In the genomic region with DNA sequence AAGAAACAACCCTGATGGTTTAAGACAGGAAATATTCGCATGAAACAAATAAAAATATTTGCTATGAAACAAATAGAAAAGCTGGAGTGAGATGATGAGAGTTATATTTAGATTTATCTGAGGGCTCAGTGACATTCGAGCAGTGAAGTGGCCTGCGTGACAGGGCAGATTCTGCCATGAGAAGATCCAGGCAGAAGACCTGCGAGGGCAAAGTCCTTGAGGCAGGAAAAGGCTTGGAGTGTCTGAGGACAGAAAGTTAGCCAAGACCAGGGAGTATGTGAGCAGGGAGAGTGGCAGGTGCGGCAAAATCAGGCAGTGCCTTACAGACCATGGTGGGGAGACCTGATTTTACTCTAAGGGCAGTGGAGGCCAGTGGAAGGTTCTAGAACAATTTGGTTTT, we compare ENCODE assay signal across 18 cellular contexts.
DNase-seq lines count a peak whose midpoint lies in the region; ATAC-seq and TF ChIP-seq lines count a peak whose summit lies in the region.
"Had no signal": no experiment of that assay in that cellular context is flagged by ENCODE, and none has a peak within 500 bp of the region (broad histone marks: within the 10 kb centered on the region; RNA-seq: fewer than 3 reads in every experiment).

No MANE protein-coding gene starts in this region.

- no peak overlapping the region for H3K4me3 Mint-ChIP-seq in WTC11

- H3K36me3 ChIP-seq in right atrium auricular region, result no peaks in the 10 kb centered on the region
- H3K36me3 ChIP-seq in psoas muscle (ENCODE audit: insufficient read depth in 1 of 2, low read depth in 1 of 2), result no peaks in the 10 kb centered on the region
- no peaks in the 10 kb centered on the region for H3K36me3 ChIP-seq in OCI-LY7 (ENCODE audit: insufficient read depth, low read length)
- H3K36me3 ChIP-seq: BE2C, MG63, SJSA1 had no signal

- no peaks in the 10 kb centered on the region for H4K20me1 ChIP-seq in OCI-LY7 (ENCODE audit: insufficient read depth, low read length)

- H3K27ac Mint-ChIP-seq in WTC11, result 0 out of 2 replicates have a peak overlapping the region, but pooled peaks have one; percentile 61
- H3K27ac Mint-ChIP-seq: CD4-positive, alpha-beta memory T cell had no signal

- H3K4me2 ChIP-seq in OCI-LY7 (ENCODE audit: low read length), result no peak overlapping the region
- H3K4me2 ChIP-seq: KMS-11 had no signal

- POLR2A ChIA-PET in WTC11 (lab: Charles Lee) (no interaction called here), GM10248 (lab: Yijun Ruan, JAX) (no interaction called here), OCI-LY7 (lab: Charles Lee) (no interaction called here)

- H3K9me3 ChIP-seq in right atrium auricular region (no peaks in the 10 kb centered on the region), psoas muscle (no peaks in the 10 kb centered on the region), OCI-LY7 (ENCODE audit: low read length) (no peaks in the 10 kb centered on the region)
- H3K9me3 ChIP-seq: BE2C, MG63, SJSA1 had no signal

- WGBS in psoas muscle, 3 donors, result 37 to 79% (median 47%) methylated on average over 5 of the region's 5 CpGs

- BruUV-seq in OCI-LY7 (replicated peaks; lab: Mats Ljungman, UMichigan), result no TSS peak

- CTCF ChIA-PET in WTC11 (lab: Charles Lee), result interaction anchor here (0.8 to 1.6 kb wide), 2 partner anchors 51 to 111 kb away, joined by 3 to 5 read pairs; no protein-coding TSS in a partner anchor
- CTCF ChIA-PET in GM10248 (lab: Yijun Ruan, JAX), result interaction anchor here (6.5 kb wide), 1 partner anchor 14 kb away, joined by 57 read pairs; no protein-coding TSS in a partner anchor
- CTCF ChIA-PET in OCI-LY7 (lab: Charles Lee; ENCODE audit: unreplicated experiment), result no interaction called here

- peaks cover 12% of the 10 kb centered on the region for H3K9me3 Mint-ChIP-seq in WTC11

- H3K27me3 ChIP-seq in right atrium auricular region, result no peaks in the 10 kb centered on the region
- H3K27me3 ChIP-seq in psoas muscle (ENCODE audit: insufficient read depth in 3 of 3, low read length in 2 of 3), result no peaks in the 10 kb centered on the region
- H3K27me3 ChIP-seq: MG63, SJSA1 had no signal

- no peaks in the 10 kb centered on the region for H3K79me2 ChIP-seq in OCI-LY7 (ENCODE audit: insufficient read depth, low read depth, low read length)

- no peak overlapping the region for H3K4me3 ChIP-seq in right atrium auricular region
- no peak overlapping the region for H3K4me3 ChIP-seq in psoas muscle
- no peak overlapping the region for H3K4me3 ChIP-seq in OCI-LY7 (ENCODE audit: low read depth, low read length, poor library complexity, severe bottlenecking)
- H3K4me3 ChIP-seq: MG63, SJSA1 had no signal

- no peak for TF ChIP-seq CTCF in WTC11 (IDR thresholded peaks at IDR 0.05)
- no peak for TF ChIP-seq CTCF in right atrium auricular region (IDR thresholded peaks at IDR 0.05)
- no peak for TF ChIP-seq CTCF in psoas muscle (IDR thresholded peaks at IDR 0.05)
- TF ChIP-seq CTCF in GM10248 (IDR thresholded peaks at IDR 0.05; ENCODE audit: control extremely low read depth, extremely low read depth, low read depth, missing control alignments), result no peak
- no peak for TF ChIP-seq CTCF in OCI-LY7 (conservative IDR thresholded peaks at IDR 0.05; ENCODE audit: low read length)

- H3K4me1 Mint-ChIP-seq in WTC11, result peaks cover 10% of the 10 kb centered on the region

- H3K9me2 ChIP-seq in OCI-LY7 (ENCODE audit: insufficient read depth, low read length), result no peaks in the 10 kb centered on the region

- no peaks in the 10 kb centered on the region; the same call in 1 of the 2 replicates for H3K27me3 Mint-ChIP-seq in WTC11 (ENCODE audit: low read depth)

- intact Hi-C loops in psoas muscle (cut with DNase I) (loop anchor here (5.0 to 10.0 kb wide), 9 partner anchors 46 to 306 kb away; a partner anchor contains a TSS), OCI-LY7 (cut with micrococcal nuclease; ENCODE audit: unreplicated experiment) (loop anchor here (10.0 kb wide), 1 partner anchor 194 kb away; no protein-coding TSS in a partner anchor)

- H3K4me1 ChIP-seq in right atrium auricular region, result peaks cover 0 to 17% of the 10 kb centered on the region in 2 donors
- H3K4me1 ChIP-seq in psoas muscle, result peaks cover 39% of the 10 kb centered on the region
- no peaks in the 10 kb centered on the region for H3K4me1 ChIP-seq in OCI-LY7 (ENCODE audit: insufficient read depth, low read length, poor library complexity, severe bottlenecking)
- H3K4me1 ChIP-seq: BE2C had no signal

- H3K27ac ChIP-seq in right atrium auricular region (peak overlapping the region; percentile 37 to 61), psoas muscle (peak overlapping the region; percentile 79), OCI-LY7 (ENCODE audit: low read depth, low read length, poor library complexity, severe bottlenecking) (no peak overlapping the region)
- H3K27ac ChIP-seq: KMS-11, SJSA1 had no signal

- no peak for ATAC-seq in WTC11
- peak in 3 of 4 donors; percentile 46 to 64 (median 53) for ATAC-seq in psoas muscle

- H2AFZ ChIP-seq in OCI-LY7 (ENCODE audit: low read length), result no peak overlapping the region

- DNase-seq in LoVo (ENCODE audit: low spot score) (peak; percentile 27), WTC11 (ENCODE audit: low spot score) (no peak), right atrium auricular region (ENCODE audit: low spot score) (no peak), psoas muscle (no peak), NCI-H2196 treated with DMSO at 0.1 percent for 48 hours (lab: John Stamatoyannopoulos, UW; ENCODE audit: unreplicated experiment) (no peak), GM10248 (ENCODE audit: extremely low spot score) (no peak), NOMO-1 (lab: John Stamatoyannopoulos, UW; ENCODE audit: unreplicated experiment in 2 of 2) (no peak), OCI-LY7 (ENCODE audit: low spot score) (no peak)
- DNase-seq: BE2C; CD4-positive, alpha-beta memory T cell; DND-41; GF-D8; MG63; NCI-H1092 treated with DMSO at 0.1 percent for 48 hours; NCI-H1694 treated with DMSO at 0.1 percent for 48 hours; NCI-H774 had no signal

- peaks cover 12% of the 10 kb centered on the region for H3K36me3 Mint-ChIP-seq in WTC11
- H3K36me3 Mint-ChIP-seq: CD4-positive, alpha-beta memory T cell had no signal

TF ChIP-seq in WTC11, 78 proteins besides CTCF, POLR2A, EP300 and RAD21 (continues in another document):
- TF ChIP-seq, protein P1, sequence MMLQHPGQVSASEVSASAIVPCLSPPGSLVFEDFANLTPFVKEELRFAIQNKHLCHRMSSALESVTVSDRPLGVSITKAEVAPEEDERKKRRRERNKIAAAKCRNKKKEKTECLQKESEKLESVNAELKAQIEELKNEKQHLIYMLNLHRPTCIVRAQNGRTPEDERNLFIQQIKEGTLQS (CRISPR knock-in tag; conservative IDR thresholded peaks at IDR 0.05), result no peak
- no peak for TF ChIP-seq SMAD4 (CRISPR knock-in tag; IDR thresholded peaks at IDR 0.05)
- TF ChIP-seq ZNF121 (CRISPR knock-in tag; IDR thresholded peaks at IDR 0.05), result no peak
- TF ChIP-seq ETV6 (CRISPR knock-in tag; IDR thresholded peaks at IDR 0.05), result no peak
- no peak for TF ChIP-seq GRHL2 (CRISPR knock-in tag; IDR thresholded peaks at IDR 0.05; ENCODE audit: insufficient replicate concordance, severe bottlenecking)
- TF ChIP-seq FOXK1 (CRISPR knock-in tag; IDR thresholded peaks at IDR 0.05), result no peak
- no peak for TF ChIP-seq JAZF1 (CRISPR knock-in tag; IDR thresholded peaks at IDR 0.05)
- TF ChIP-seq, protein P2, sequence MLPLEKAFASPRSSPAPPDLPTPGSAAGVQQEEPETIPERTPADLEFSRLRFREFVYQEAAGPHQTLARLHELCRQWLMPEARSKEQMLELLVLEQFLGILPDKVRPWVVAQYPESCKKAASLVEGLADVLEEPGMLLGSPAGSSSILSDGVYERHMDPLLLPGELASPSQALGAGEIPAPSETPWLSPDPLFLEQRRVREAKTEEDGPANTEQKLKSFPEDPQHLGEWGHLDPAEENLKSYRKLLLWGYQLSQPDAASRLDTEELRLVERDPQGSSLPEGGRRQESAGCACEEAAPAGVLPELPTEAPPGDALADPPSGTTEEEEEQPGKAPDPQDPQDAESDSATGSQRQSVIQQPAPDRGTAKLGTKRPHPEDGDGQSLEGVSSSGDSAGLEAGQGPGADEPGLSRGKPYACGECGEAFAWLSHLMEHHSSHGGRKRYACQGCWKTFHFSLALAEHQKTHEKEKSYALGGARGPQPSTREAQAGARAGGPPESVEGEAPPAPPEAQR (CRISPR knock-in tag; IDR thresholded peaks at IDR 0.05), result no peak
- TF ChIP-seq, protein P3, sequence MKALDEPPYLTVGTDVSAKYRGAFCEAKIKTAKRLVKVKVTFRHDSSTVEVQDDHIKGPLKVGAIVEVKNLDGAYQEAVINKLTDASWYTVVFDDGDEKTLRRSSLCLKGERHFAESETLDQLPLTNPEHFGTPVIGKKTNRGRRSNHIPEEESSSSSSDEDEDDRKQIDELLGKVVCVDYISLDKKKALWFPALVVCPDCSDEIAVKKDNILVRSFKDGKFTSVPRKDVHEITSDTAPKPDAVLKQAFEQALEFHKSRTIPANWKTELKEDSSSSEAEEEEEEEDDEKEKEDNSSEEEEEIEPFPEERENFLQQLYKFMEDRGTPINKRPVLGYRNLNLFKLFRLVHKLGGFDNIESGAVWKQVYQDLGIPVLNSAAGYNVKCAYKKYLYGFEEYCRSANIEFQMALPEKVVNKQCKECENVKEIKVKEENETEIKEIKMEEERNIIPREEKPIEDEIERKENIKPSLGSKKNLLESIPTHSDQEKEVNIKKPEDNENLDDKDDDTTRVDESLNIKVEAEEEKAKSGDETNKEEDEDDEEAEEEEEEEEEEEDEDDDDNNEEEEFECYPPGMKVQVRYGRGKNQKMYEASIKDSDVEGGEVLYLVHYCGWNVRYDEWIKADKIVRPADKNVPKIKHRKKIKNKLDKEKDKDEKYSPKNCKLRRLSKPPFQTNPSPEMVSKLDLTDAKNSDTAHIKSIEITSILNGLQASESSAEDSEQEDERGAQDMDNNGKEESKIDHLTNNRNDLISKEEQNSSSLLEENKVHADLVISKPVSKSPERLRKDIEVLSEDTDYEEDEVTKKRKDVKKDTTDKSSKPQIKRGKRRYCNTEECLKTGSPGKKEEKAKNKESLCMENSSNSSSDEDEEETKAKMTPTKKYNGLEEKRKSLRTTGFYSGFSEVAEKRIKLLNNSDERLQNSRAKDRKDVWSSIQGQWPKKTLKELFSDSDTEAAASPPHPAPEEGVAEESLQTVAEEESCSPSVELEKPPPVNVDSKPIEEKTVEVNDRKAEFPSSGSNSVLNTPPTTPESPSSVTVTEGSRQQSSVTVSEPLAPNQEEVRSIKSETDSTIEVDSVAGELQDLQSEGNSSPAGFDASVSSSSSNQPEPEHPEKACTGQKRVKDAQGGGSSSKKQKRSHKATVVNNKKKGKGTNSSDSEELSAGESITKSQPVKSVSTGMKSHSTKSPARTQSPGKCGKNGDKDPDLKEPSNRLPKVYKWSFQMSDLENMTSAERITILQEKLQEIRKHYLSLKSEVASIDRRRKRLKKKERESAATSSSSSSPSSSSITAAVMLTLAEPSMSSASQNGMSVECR (CRISPR knock-in tag; IDR thresholded peaks at IDR 0.05; ENCODE audit: borderline replicate concordance), result no peak
- no peak for TF ChIP-seq OVOL2 (CRISPR knock-in tag; IDR thresholded peaks at IDR 0.05; ENCODE audit: borderline replicate concordance)
